22 cellular contexts compared by ENCODE assay signal in genomic region chr2:238906254-238906935, GRCh38. TPM values are rescaled to one million over a fixed set of nuclear protein-coding genes. Genes with fewer than 3 reads are reported as not detected.
"Had no signal": no experiment of that assay in that cellular context is flagged by ENCODE, and none has a peak within 500 bp of the region (broad histone marks: within the 10 kb centered on the region; RNA-seq: fewer than 3 reads in every experiment).

No MANE protein-coding gene starts in this region.

- H3K4me3 ChIP-seq: coronary artery, heart right ventricle, lower lobe of right lung, sigmoid colon, smooth muscle cell, thoracic aorta, upper lobe of right lung had no signal

- H3K9me3 Mint-ChIP-seq: activated naive CD4-positive, alpha-beta T cell treated with anti-CD3 and anti-CD28 coated beads for 36 hours; endodermal cell had no signal

- H3K9me3 ChIP-seq: heart right ventricle, lower lobe of right lung, thoracic aorta, upper lobe of right lung had no signal

- ATAC-seq: activated T-cell treated with anti-CD3 and anti-CD28 coated beads, Interleukin-2, amount 50 U/mL, for 72 hours; heart right ventricle; lower lobe of right lung; naive thymus-derived CD8-positive, alpha-beta T cell; stimulated activated naive B cell treated with anti-CD40 and anti-IgM and Interleukin-4, amounts not matched to agents 10 μg/mL and 1 μg/mL and 100 μg/mL, for 72 hours; T-helper 17 cell; upper lobe of right lung had no signal

- H3K36me3 ChIP-seq: heart right ventricle, lower lobe of right lung, thoracic aorta, upper lobe of right lung had no signal

- H3K4me3 Mint-ChIP-seq: activated CD4-positive, alpha-beta memory T cell treated with anti-CD3 and anti-CD28 coated beads, Interleukin-2, amount 10 ng/mL, durations not matched to agents 7 days and 5 days; activated CD4-positive, alpha-beta T cell treated with anti-CD3 and anti-CD28 coated beads, Interleukin-2, amount 10 ng/mL, durations not matched to agents 24 days and 14 days; activated naive CD4-positive, alpha-beta T cell treated with anti-CD3 and anti-CD28 coated beads for 36 hours; activated T-cell treated with anti-CD3 and anti-CD28 coated beads, Interleukin-2, amount 50 U/mL, for 72 hours; endodermal cell; naive thymus-derived CD8-positive, alpha-beta T cell; stimulated activated naive B cell treated with anti-CD40 and anti-IgM and Interleukin-4, amounts not matched to agents 10 μg/mL and 1 μg/mL and 100 μg/mL, for 72 hours; T-helper 17 cell had no signal

- H3K27ac ChIP-seq: coronary artery, epithelial cell of prostate, heart right ventricle, lower lobe of right lung, sigmoid colon, thoracic aorta, upper lobe of right lung had no signal

- H3K4me1 ChIP-seq: heart right ventricle, lower lobe of right lung had no signal

- H3K27ac Mint-ChIP-seq: activated CD4-positive, alpha-beta memory T cell treated with anti-CD3 and anti-CD28 coated beads, Interleukin-2, amount 10 ng/mL, durations not matched to agents 7 days and 5 days; activated CD4-positive, alpha-beta T cell treated with anti-CD3 and anti-CD28 coated beads, Interleukin-2, amount 10 ng/mL, durations not matched to agents 24 days and 14 days; activated naive CD4-positive, alpha-beta T cell treated with anti-CD3 and anti-CD28 coated beads for 36 hours; activated T-cell treated with anti-CD3 and anti-CD28 coated beads, Interleukin-2, amount 50 U/mL, for 72 hours; endodermal cell; stimulated activated naive B cell treated with anti-CD40 and anti-IgM and Interleukin-4, amounts not matched to agents 10 μg/mL and 1 μg/mL and 100 μg/mL, for 72 hours; T-helper 17 cell had no signal

- H3K4me2 ChIP-seq: smooth muscle cell had no signal

- H3K27me3 ChIP-seq: sigmoid colon, upper lobe of right lung had no signal

- H3K4me1 Mint-ChIP-seq: activated CD4-positive, alpha-beta memory T cell treated with anti-CD3 and anti-CD28 coated beads, Interleukin-2, amount 10 ng/mL, durations not matched to agents 7 days and 5 days; activated CD4-positive, alpha-beta T cell treated with anti-CD3 and anti-CD28 coated beads, Interleukin-2, amount 10 ng/mL, durations not matched to agents 24 days and 14 days; naive thymus-derived CD8-positive, alpha-beta T cell; stimulated activated naive B cell treated with anti-CD40 and anti-IgM and Interleukin-4, amounts not matched to agents 10 μg/mL and 1 μg/mL and 100 μg/mL, for 72 hours; T-helper 17 cell had no signal

- H3K36me3 Mint-ChIP-seq: naive thymus-derived CD8-positive, alpha-beta T cell; stimulated activated naive B cell treated with anti-CD40 and anti-IgM and Interleukin-4, amounts not matched to agents 10 μg/mL and 1 μg/mL and 100 μg/mL, for 72 hours had no signal

- DNase-seq: activated CD4-positive, alpha-beta memory T cell treated with anti-CD3 and anti-CD28 coated beads, Interleukin-2, amount 10 ng/mL, durations not matched to agents 7 days and 5 days; activated CD4-positive, alpha-beta T cell treated with anti-CD3 and anti-CD28 coated beads, Interleukin-2, amount 10 ng/mL, durations not matched to agents 24 days and 14 days; activated effector memory CD4-positive, alpha-beta T cell treated with Interleukin-2 at 50 U/mL for 16 hours; activated naive CD4-positive, alpha-beta T cell treated with anti-CD3 and anti-CD28 coated beads for 36 hours; activated T-cell treated with anti-CD3 and anti-CD28 coated beads, Interleukin-2, amount 50 U/mL, for 72 hours; amygdala; endodermal cell; heart right ventricle; kidney; lower lobe of right lung; stimulated activated CD4-positive, alpha-beta T cell treated with anti-CD3 and anti-CD28 coated beads, Interleukin-2, amount 100 ng/mL, for 48 hours; stimulated activated CD8-positive, alpha-beta memory T cell treated with anti-CD3 and anti-CD28 coated beads, Interleukin-4, amount 100 ng/mL, for 48 hours; stimulated activated naive B cell treated with anti-CD40 and anti-IgM and Interleukin-4, amounts not matched to agents 10 μg/mL and 1 μg/mL and 100 μg/mL, for 72 hours; SW 1271; T-helper 17 cell had no signal

- H3K27me3 Mint-ChIP-seq: activated CD4-positive, alpha-beta memory T cell treated with anti-CD3 and anti-CD28 coated beads, Interleukin-2, amount 10 ng/mL, durations not matched to agents 7 days and 5 days; activated CD4-positive, alpha-beta T cell treated with anti-CD3 and anti-CD28 coated beads, Interleukin-2, amount 10 ng/mL, durations not matched to agents 24 days and 14 days; stimulated activated naive B cell treated with anti-CD40 and anti-IgM and Interleukin-4, amounts not matched to agents 10 μg/mL and 1 μg/mL and 100 μg/mL, for 72 hours had no signal

RNA-seq across cellular contexts. Expression of gene TWIST2, which starts 58.5 kb away (rescaled TPM):
- total RNA-seq: activated CD4-positive, alpha-beta memory T cell treated with anti-CD3 and anti-CD28 coated beads, Interleukin-2, amount 10 ng/mL, durations not matched to agents 7 days and 5 days; activated CD4-positive, alpha-beta T cell treated with anti-CD3 and anti-CD28 coated beads, Interleukin-2, amount 10 ng/mL, durations not matched to agents 24 days and 14 days; activated naive CD4-positive, alpha-beta T cell treated with anti-CD3 and anti-CD28 coated beads for 36 hours; activated T-cell treated with anti-CD3 and anti-CD28 coated beads, Interleukin-2, amount 50 U/mL, for 72 hours; naive thymus-derived CD8-positive, alpha-beta T cell; T-helper 17 cell had no signal
